Comparison of ENCODE assay signal across 10 cellular contexts in the genomic region with DNA sequence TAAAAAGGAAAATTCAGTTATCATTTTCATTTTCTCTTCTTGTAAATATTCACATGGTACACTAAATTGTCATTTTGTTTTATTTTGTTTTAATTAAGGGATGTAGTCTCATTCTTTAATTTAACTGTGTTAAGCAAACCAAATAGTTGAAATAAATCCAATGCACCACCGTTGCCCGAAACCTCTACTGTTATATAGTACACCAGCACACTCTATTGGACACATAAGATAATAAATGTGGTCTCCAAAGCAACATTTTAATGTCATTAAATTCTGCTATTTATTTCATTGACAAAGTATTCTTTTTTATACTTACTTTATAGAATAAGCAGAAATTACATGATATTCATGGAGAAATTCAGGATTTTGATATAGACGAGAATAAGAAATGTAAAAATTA.
DNase-seq lines count a peak whose midpoint lies in the region; ATAC-seq and TF ChIP-seq lines count a peak whose summit lies in the region.
"Had no signal": no experiment of that assay in that cellular context is flagged by ENCODE, and none has a peak within 500 bp of the region (broad histone marks: within the 10 kb centered on the region; RNA-seq: fewer than 3 reads in every experiment).

No MANE protein-coding gene starts in this region.

- no peak for ATAC-seq in foreskin keratinocyte
- ATAC-seq: naive thymus-derived CD8-positive, alpha-beta T cell had no signal

- CTCF ChIA-PET in CD8-positive, alpha-beta memory T cell (lab: Charles Lee) = no interaction called here

- H3K36me3 Mint-ChIP-seq in CD8-positive, alpha-beta memory T cell = no peaks in the 10 kb centered on the region
- H3K36me3 Mint-ChIP-seq: naive thymus-derived CD8-positive, alpha-beta T cell had no signal

- TF ChIP-seq CTCF in GM12872 (IDR thresholded peaks at IDR 0.05; ENCODE audit: insufficient read depth, low read depth, low read length) (peak; percentile 13; the same call in 1 of the 3 replicates), foreskin keratinocyte (conservative IDR thresholded peaks at IDR 0.05) (peak; percentile 73)

- peaks cover 5% of the 10 kb centered on the region for H3K27me3 ChIP-seq in foreskin keratinocyte
- no peaks in the 10 kb centered on the region for H3K27me3 ChIP-seq in CD8-positive, alpha-beta memory T cell (ENCODE audit: insufficient read depth, low read length, poor library complexity, severe bottlenecking)
- H3K27me3 ChIP-seq: stomach had no signal

- no peaks in the 10 kb centered on the region for H3K36me3 ChIP-seq in CD8-positive, alpha-beta memory T cell (ENCODE audit: insufficient read depth, low read length)
- H3K36me3 ChIP-seq: stomach had no signal

- POLR2A ChIA-PET in CD8-positive, alpha-beta memory T cell (lab: Charles Lee) = no interaction called here

- H3K27ac ChIP-seq in foreskin keratinocyte = no peak overlapping the region
- no peak overlapping the region for H3K27ac ChIP-seq in CD8-positive, alpha-beta memory T cell (ENCODE audit: low read depth, low read length)
- H3K27ac ChIP-seq: stomach had no signal

- H3K27ac Mint-ChIP-seq in CD8-positive, alpha-beta memory T cell = no peak overlapping the region
- H3K27ac Mint-ChIP-seq: naive thymus-derived CD8-positive, alpha-beta T cell had no signal

- DNase-seq in A172 (ENCODE audit: low spot score) (peak; percentile 4), OCI-M1 (lab: John Stamatoyannopoulos, UW) (peak; percentile 62), foreskin keratinocyte (peak in 1 of 2 donors; percentile 7), NCI-H446 treated with DMSO at 0.1 percent for 48 hours (lab: John Stamatoyannopoulos, UW) (no peak), SHP77 treated with DMSO at 0.1 percent for 48 hours (lab: John Stamatoyannopoulos, UW) (no peak)
- no peak for DNase-seq in activated CD4-positive, CD25-positive, alpha-beta regulatory T cell (lab: John Stamatoyannopoulos, UW)
- no peak for DNase-seq in CD8-positive, alpha-beta memory T cell
- DNase-seq: stomach had no signal

- H3K27me3 Mint-ChIP-seq in CD8-positive, alpha-beta memory T cell = no peaks in the 10 kb centered on the region

- no peak overlapping the region for H3K4me3 Mint-ChIP-seq in CD8-positive, alpha-beta memory T cell
- H3K4me3 Mint-ChIP-seq: naive thymus-derived CD8-positive, alpha-beta T cell had no signal

- H3K9me3 Mint-ChIP-seq in CD8-positive, alpha-beta memory T cell = no peaks in the 10 kb centered on the region
- H3K9me3 Mint-ChIP-seq: naive thymus-derived CD8-positive, alpha-beta T cell had no signal

- H3K4me3 ChIP-seq in CD8-positive, alpha-beta memory T cell (ENCODE audit: low read length) = no peak overlapping the region
- H3K4me3 ChIP-seq: stomach had no signal

- no peaks in the 10 kb centered on the region for H3K4me1 Mint-ChIP-seq in CD8-positive, alpha-beta memory T cell
- H3K4me1 Mint-ChIP-seq: naive thymus-derived CD8-positive, alpha-beta T cell had no signal

- no peaks in the 10 kb centered on the region for H3K9me3 ChIP-seq in CD8-positive, alpha-beta memory T cell (ENCODE audit: low read length)
- H3K9me3 ChIP-seq: stomach had no signal

- H3K4me1 ChIP-seq in foreskin keratinocyte = no peaks in the 10 kb centered on the region
- H3K4me1 ChIP-seq in CD8-positive, alpha-beta memory T cell (ENCODE audit: insufficient read depth, low read length) = no peaks in the 10 kb centered on the region
- H3K4me1 ChIP-seq: stomach had no signal

Comparison
In these comparisons a context has a peak if more than half of its experiments do, and no peak if none do; other contexts are left out.
1. DNase-seq: peak in A172 (single experiment) and OCI-M1 (single experiment); none in NCI-H446 treated with DMSO at 0.1 percent for 48 hours (single experiment), activated CD4-positive, CD25-positive, alpha-beta regulatory T cell (0 of 4), SHP77 treated with DMSO at 0.1 percent for 48 hours (single experiment) and CD8-positive, alpha-beta memory T cell (0 of 5).